ENCODE assay signal across 1 cellular context in the genomic region with DNA sequence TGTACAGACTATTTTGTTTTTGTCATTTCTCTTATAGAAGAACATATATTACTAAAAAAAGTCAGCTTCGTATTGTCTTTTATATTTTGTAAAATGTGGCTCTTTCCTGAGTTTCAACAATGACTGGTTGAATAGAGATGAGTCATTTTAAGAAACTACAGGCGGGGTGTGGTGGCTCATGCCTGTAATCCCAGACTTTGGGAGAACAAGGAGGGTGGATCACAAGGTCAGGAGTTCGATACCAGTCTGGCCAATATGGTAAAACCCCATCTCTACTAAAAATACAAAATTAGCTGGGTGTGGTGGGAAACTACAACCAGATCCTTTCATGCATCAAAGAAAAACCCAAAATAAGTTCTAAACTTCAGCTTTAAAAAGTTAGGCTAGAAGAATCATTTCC.
TF ChIP-seq lines count a peak whose summit lies in the region.

No MANE protein-coding gene starts in this region.

TF ChIP-seq in K562, 482 proteins besides CTCF, POLR2A, EP300 and RAD21 (continued from another document):
- TF ChIP-seq, protein P1, sequence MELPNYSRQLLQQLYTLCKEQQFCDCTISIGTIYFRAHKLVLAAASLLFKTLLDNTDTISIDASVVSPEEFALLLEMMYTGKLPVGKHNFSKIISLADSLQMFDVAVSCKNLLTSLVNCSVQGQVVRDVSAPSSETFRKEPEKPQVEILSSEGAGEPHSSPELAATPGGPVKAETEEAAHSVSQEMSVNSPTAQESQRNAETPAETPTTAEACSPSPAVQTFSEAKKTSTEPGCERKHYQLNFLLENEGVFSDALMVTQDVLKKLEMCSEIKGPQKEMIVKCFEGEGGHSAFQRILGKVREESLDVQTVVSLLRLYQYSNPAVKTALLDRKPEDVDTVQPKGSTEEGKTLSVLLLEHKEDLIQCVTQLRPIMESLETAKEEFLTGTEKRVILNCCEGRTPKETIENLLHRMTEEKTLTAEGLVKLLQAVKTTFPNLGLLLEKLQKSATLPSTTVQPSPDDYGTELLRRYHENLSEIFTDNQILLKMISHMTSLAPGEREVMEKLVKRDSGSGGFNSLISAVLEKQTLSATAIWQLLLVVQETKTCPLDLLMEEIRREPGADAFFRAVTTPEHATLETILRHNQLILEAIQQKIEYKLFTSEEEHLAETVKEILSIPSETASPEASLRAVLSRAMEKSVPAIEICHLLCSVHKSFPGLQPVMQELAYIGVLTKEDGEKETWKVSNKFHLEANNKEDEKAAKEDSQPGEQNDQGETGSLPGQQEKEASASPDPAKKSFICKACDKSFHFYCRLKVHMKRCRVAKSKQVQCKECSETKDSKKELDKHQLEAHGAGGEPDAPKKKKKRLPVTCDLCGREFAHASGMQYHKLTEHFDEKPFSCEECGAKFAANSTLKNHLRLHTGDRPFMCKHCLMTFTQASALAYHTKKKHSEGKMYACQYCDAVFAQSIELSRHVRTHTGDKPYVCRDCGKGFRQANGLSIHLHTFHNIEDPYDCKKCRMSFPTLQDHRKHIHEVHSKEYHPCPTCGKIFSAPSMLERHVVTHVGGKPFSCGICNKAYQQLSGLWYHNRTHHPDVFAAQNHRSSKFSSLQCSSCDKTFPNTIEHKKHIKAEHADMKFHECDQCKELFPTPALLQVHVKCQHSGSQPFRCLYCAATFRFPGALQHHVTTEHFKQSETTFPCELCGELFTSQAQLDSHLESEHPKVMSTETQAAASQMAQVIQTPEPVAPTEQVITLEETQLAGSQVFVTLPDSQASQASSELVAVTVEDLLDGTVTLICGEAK (IDR thresholded peaks at IDR 0.05), result no peak
- TF ChIP-seq, protein P1 (CRISPR knock-in tag; IDR thresholded peaks at IDR 0.05), result no peak
- TF ChIP-seq CBFA2T2 (conservative IDR thresholded peaks at IDR 0.05) (no peak), SMARCA4 (IDR thresholded peaks at IDR 0.05) (0 out of 2 replicates have a peak, but pooled peaks have one; percentile 48), CREM (IDR thresholded peaks at IDR 0.05; ENCODE audit: low read depth) (0 out of 2 replicates have a peak, but pooled peaks have one; percentile 13), TAF1 (IDR thresholded peaks at IDR 0.05; ENCODE audit: control insufficient read depth, extremely low read depth, insufficient read depth, low read length, severe bottlenecking) (no peak), ATF7 (IDR thresholded peaks at IDR 0.05) (no peak), ILF3 (IDR thresholded peaks at IDR 0.05; ENCODE audit: borderline replicate concordance) (no peak), ARID2 (IDR thresholded peaks at IDR 0.05) (no peak), YY1 (IDR thresholded peaks at IDR 0.05; ENCODE audit: borderline replicate concordance in 1 of 3, control insufficient read depth in 1 of 3, extremely low read depth in 1 of 3, insufficient read depth in 3 of 3, insufficient read length in 1 of 3, insufficient replicate concordance in 2 of 3, low read depth in 1 of 3, low read length in 2 of 3) (no peak), POLR2B (IDR thresholded peaks at IDR 0.05; ENCODE audit: low read depth, partially characterized antibody) (no peak), ZNF584 (CRISPR knock-in tag; IDR thresholded peaks at IDR 0.05; ENCODE audit: low read depth) (no peak), ZNF239 (CRISPR knock-in tag; IDR thresholded peaks at IDR 0.05) (no peak), ZNF184 (CRISPR knock-in tag; IDR thresholded peaks at IDR 0.05) (no peak), JUN (IDR thresholded peaks at IDR 0.05; ENCODE audit: borderline replicate concordance, low read depth, low read length) (peak; percentile 35; the same call in 1 of the 2 replicates), JUN (CRISPR knock-in tag; IDR thresholded peaks at IDR 0.05; ENCODE audit: borderline replicate concordance) (no peak), GTF2F1 (IDR thresholded peaks at IDR 0.05; ENCODE audit: low read depth, low read length) (no peak), SAFB2 (IDR thresholded peaks at IDR 0.05; ENCODE audit: borderline replicate concordance, low read depth, low read length, severe bottlenecking) (no peak), SRF (CRISPR knock-in tag; IDR thresholded peaks at IDR 0.05) (no peak), SMARCE1 (IDR thresholded peaks at IDR 0.05) (0 out of 2 replicates have a peak, but pooled peaks have one; percentile 45), ESRRA (IDR thresholded peaks at IDR 0.05; ENCODE audit: borderline replicate concordance, low read depth) (no peak), POLR3A (IDR thresholded peaks at IDR 0.05; ENCODE audit: borderline replicate concordance, extremely low read depth, insufficient read depth, insufficient read length) (peak; percentile 38), HMG20A (CRISPR knock-in tag; conservative IDR thresholded peaks at IDR 0.05) (no peak), ZNF165 (CRISPR knock-in tag; IDR thresholded peaks at IDR 0.05; ENCODE audit: borderline replicate concordance) (no peak)
- TF ChIP-seq, protein P2, sequence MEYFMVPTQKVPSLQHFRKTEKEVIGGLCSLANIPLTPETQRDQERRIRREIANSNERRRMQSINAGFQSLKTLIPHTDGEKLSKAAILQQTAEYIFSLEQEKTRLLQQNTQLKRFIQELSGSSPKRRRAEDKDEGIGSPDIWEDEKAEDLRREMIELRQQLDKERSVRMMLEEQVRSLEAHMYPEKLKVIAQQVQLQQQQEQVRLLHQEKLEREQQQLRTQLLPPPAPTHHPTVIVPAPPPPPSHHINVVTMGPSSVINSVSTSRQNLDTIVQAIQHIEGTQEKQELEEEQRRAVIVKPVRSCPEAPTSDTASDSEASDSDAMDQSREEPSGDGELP (CRISPR knock-in tag; IDR thresholded peaks at IDR 0.05; ENCODE audit: borderline replicate concordance), result no peak
- TF ChIP-seq, protein P3, sequence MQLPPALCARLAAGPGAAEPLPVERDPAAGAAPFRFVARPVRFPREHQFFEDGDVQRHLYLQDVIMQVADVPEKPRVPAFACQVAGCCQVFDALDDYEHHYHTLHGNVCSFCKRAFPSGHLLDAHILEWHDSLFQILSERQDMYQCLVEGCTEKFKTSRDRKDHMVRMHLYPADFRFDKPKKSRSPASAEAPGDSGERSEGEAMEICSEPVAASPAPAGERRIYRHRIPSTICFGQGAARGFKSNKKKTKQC (CRISPR knock-in tag; IDR thresholded peaks at IDR 0.05), result no peak
- TF ChIP-seq, protein P4, sequence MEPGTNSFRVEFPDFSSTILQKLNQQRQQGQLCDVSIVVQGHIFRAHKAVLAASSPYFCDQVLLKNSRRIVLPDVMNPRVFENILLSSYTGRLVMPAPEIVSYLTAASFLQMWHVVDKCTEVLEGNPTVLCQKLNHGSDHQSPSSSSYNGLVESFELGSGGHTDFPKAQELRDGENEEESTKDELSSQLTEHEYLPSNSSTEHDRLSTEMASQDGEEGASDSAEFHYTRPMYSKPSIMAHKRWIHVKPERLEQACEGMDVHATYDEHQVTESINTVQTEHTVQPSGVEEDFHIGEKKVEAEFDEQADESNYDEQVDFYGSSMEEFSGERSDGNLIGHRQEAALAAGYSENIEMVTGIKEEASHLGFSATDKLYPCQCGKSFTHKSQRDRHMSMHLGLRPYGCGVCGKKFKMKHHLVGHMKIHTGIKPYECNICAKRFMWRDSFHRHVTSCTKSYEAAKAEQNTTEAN (CRISPR knock-in tag; IDR thresholded peaks at IDR 0.05), result no peak
